ENCODE assay signal across 1 cellular context in genomic region chr7:156661637-156662036, GRCh38.
TF ChIP-seq lines count a peak whose summit lies in the region.

No MANE protein-coding gene starts in this region.

TF ChIP-seq in K562, 482 proteins besides CTCF, POLR2A, EP300 and RAD21 (continued from another document and continues in another):
- TF ChIP-seq, protein P1, sequence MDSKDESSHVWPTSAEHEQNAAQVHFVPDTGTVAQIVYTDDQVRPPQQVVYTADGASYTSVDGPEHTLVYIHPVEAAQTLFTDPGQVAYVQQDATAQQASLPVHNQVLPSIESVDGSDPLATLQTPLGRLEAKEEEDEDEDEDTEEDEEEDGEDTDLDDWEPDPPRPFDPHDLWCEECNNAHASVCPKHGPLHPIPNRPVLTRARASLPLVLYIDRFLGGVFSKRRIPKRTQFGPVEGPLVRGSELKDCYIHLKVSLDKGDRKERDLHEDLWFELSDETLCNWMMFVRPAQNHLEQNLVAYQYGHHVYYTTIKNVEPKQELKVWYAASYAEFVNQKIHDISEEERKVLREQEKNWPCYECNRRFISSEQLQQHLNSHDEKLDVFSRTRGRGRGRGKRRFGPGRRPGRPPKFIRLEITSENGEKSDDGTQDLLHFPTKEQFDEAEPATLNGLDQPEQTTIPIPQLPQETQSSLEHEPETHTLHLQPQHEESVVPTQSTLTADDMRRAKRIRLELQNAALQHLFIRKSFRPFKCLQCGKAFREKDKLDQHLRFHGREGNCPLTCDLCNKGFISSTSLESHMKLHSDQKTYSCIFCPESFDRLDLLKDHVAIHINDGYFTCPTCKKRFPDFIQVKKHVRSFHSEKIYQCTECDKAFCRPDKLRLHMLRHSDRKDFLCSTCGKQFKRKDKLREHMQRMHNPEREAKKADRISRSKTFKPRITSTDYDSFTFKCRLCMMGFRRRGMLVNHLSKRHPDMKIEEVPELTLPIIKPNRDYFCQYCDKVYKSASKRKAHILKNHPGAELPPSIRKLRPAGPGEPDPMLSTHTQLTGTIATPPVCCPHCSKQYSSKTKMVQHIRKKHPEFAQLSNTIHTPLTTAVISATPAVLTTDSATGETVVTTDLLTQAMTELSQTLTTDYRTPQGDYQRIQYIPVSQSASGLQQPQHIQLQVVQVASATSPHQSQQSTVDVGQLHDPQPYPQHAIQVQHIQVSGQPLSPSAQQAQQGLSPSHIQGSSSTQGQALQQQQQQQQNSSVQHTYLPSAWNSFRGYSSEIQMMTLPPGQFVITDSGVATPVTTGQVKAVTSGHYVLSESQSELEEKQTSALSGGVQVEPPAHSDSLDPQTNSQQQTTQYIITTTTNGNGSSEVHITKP (IDR thresholded peaks at IDR 0.05; ENCODE audit: partially characterized antibody): no peak
- TF ChIP-seq NR1H2 (CRISPR knock-in tag; IDR thresholded peaks at IDR 0.05) (no peak), HCFC1 (IDR thresholded peaks at IDR 0.05; ENCODE audit: low read depth, low read length) (no peak), ZNF318 (IDR thresholded peaks at IDR 0.05; ENCODE audit: borderline replicate concordance in 1 of 2, low read depth in 1 of 2) (no peak), CBFA2T2 (conservative IDR thresholded peaks at IDR 0.05) (peak; percentile 67), TOE1 (IDR thresholded peaks at IDR 0.05; ENCODE audit: borderline replicate concordance) (no peak), TOE1 (CRISPR knock-in tag; IDR thresholded peaks at IDR 0.05; ENCODE audit: borderline replicate concordance, low read depth) (no peak), CBFA2T3 (IDR thresholded peaks at IDR 0.05) (peak; percentile 84), KLF16 (IDR thresholded peaks at IDR 0.05) (peak; percentile 51; the same call in 1 of the 2 replicates), GTF2F1 (IDR thresholded peaks at IDR 0.05; ENCODE audit: low read depth, low read length) (no peak), NCOA4 (IDR thresholded peaks at IDR 0.05; ENCODE audit: partially characterized antibody) (no peak), TAF1 (IDR thresholded peaks at IDR 0.05; ENCODE audit: control insufficient read depth, extremely low read depth, insufficient read depth, low read length, severe bottlenecking) (no peak), PBX2 (CRISPR knock-in tag; IDR thresholded peaks at IDR 0.05; ENCODE audit: low read depth) (no peak), PBX2 (tag; conservative IDR thresholded peaks at IDR 0.05; ENCODE audit: low read depth) (no peak), ZNF79 (CRISPR knock-in tag; IDR thresholded peaks at IDR 0.05; ENCODE audit: low read depth) (no peak), ZKSCAN8 (CRISPR knock-in tag; IDR thresholded peaks at IDR 0.05) (no peak), ARID3A (IDR thresholded peaks at IDR 0.05; ENCODE audit: borderline replicate concordance, low read depth, low read length) (peak; percentile 67; the same call in 1 of the 2 replicates), E2F1 (CRISPR knock-in tag; IDR thresholded peaks at IDR 0.05) (no peak), FOXP1 (CRISPR knock-in tag; IDR thresholded peaks at IDR 0.05) (no peak), RBM22 (IDR thresholded peaks at IDR 0.05; ENCODE audit: low read depth, low read length, poor library complexity, severe bottlenecking) (no peak), TBL1XR1 (IDR thresholded peaks at IDR 0.05; ENCODE audit: low read length in 2 of 2) (0 out of 4 replicates have a peak, but pooled peaks of 1 of the 2 experiments have one; percentile 27), ZBTB9 (CRISPR knock-in tag; IDR thresholded peaks at IDR 0.05) (no peak), PPARD (CRISPR knock-in tag; IDR thresholded peaks at IDR 0.05) (no peak), SIN3B (IDR thresholded peaks at IDR 0.05; ENCODE audit: low read depth) (no peak)
- TF ChIP-seq, protein P2, sequence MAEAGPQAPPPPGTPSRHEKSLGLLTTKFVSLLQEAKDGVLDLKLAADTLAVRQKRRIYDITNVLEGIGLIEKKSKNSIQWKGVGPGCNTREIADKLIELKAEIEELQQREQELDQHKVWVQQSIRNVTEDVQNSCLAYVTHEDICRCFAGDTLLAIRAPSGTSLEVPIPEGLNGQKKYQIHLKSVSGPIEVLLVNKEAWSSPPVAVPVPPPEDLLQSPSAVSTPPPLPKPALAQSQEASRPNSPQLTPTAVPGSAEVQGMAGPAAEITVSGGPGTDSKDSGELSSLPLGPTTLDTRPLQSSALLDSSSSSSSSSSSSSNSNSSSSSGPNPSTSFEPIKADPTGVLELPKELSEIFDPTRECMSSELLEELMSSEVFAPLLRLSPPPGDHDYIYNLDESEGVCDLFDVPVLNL (CRISPR knock-in tag; IDR thresholded peaks at IDR 0.05; ENCODE audit: low read depth): no peak
- TF ChIP-seq, protein P3, sequence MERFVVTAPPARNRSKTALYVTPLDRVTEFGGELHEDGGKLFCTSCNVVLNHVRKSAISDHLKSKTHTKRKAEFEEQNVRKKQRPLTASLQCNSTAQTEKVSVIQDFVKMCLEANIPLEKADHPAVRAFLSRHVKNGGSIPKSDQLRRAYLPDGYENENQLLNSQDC (CRISPR knock-in tag; IDR thresholded peaks at IDR 0.05): no peak
- TF ChIP-seq, protein P4, sequence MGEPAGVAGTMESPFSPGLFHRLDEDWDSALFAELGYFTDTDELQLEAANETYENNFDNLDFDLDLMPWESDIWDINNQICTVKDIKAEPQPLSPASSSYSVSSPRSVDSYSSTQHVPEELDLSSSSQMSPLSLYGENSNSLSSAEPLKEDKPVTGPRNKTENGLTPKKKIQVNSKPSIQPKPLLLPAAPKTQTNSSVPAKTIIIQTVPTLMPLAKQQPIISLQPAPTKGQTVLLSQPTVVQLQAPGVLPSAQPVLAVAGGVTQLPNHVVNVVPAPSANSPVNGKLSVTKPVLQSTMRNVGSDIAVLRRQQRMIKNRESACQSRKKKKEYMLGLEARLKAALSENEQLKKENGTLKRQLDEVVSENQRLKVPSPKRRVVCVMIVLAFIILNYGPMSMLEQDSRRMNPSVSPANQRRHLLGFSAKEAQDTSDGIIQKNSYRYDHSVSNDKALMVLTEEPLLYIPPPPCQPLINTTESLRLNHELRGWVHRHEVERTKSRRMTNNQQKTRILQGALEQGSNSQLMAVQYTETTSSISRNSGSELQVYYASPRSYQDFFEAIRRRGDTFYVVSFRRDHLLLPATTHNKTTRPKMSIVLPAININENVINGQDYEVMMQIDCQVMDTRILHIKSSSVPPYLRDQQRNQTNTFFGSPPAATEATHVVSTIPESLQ (CRISPR knock-in tag; IDR thresholded peaks at IDR 0.05): no peak
